21 cellular contexts compared by ENCODE assay signal in the genomic region with DNA sequence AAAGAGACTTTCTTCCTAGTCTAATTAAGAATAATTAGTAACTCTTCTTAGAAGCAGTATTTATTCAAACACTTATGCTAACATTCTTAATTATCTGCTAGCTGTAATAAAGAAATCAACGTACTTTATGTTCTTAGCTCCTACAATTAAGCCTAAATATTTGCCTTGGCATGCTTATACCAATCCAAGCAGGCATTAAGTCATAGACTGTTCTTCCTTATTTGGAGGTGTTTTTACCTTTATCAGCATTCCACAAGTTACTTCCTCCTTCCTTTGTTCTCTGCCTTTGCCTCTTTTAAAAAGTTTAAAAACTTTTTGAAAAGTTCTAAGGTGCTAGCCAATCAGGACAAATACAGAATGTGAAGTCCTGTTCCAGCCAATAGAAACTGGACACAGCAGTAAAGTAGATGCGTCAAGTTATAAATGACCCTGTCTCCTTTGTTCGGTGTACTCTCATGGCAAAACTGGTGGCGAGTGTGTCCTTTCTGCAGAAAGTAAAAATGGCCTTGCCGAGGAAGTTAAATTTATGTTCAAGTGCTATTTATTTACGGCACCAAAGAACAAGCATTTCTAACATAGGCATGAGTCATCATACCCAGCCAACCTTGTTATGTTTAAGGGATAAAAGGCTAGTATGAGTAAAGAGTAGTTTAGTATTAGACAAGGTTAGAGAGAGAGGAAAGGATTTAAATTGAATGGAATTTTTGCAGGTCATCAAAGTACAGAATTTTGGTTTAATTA. TPM values are rescaled to one million over a fixed set of nuclear protein-coding genes. Genes with fewer than 3 reads are reported as not detected.
DNase-seq lines count a peak whose midpoint lies in the region; ATAC-seq, FAIRE-seq and TF ChIP-seq lines count a peak whose summit lies in the region.
"Had no signal": no experiment of that assay in that cellular context is flagged by ENCODE, and none has a peak within 500 bp of the region (broad histone marks: within the 10 kb centered on the region; RNA-seq: fewer than 3 reads in every experiment).

No MANE protein-coding gene starts in this region.

- no TSS peak for BruUV-seq in K562 (replicated peaks; lab: Mats Ljungman, UMichigan)

- no peaks in the 10 kb centered on the region for H3K9me1 ChIP-seq in K562 (ENCODE audit: control insufficient read depth, insufficient read depth, low read length)

- intact Hi-C loops in K562 (cut with micrococcal nuclease), result no loop called here

- ATAC-seq in A549 (no peak), K562 (no peak), memory B cell (ENCODE audit: low read depth) (no peak)
- ATAC-seq: activated CD8-positive, alpha-beta T cell treated with anti-CD3 and anti-CD28 coated beads, Interleukin-2, amount 10 ng/mL, durations not matched to agents 7 days and 5 days had no signal

- no peak for TF ChIP-seq POLR2A in A549 (IDR thresholded peaks at IDR 0.05; ENCODE audit: low read length)
- TF ChIP-seq POLR2A in K562 (conservative IDR thresholded peaks at IDR 0.05), result no peak

- FAIRE-seq in A549 (lab: Jason Lieb, UNC) (peak; percentile 32), K562 (lab: Jason Lieb, UNC) (peak; percentile 55)

- no peaks in the 10 kb centered on the region for H4K20me1 ChIP-seq in K562 (replicated peaks; ENCODE audit: control insufficient read depth, insufficient read depth, low read length)

- DNase-seq in A549 (ENCODE audit: low read depth in 1 of 2, low spot score in 1 of 2) (no peak), Caki2 (ENCODE audit: low read depth) (peak; percentile 40), K562 (ENCODE audit: extremely low read depth in 1 of 4, low spot score in 3 of 4) (no peak), memory B cell (ENCODE audit: low spot score in 2 of 2) (no peak), iPS-NIHi7 (ENCODE audit: extremely low spot score) (no peak), inferior parietal cortex (ENCODE audit: extremely low spot score) (no peak)
- DNase-seq in stimulated activated CD4-positive, alpha-beta T cell treated with anti-CD3 and anti-CD28 coated beads, Interleukin-15, amount 100 ng/mL, for 24 hours, result no peak
- DNase-seq in activated CD8-positive, alpha-beta memory T cell treated with anti-CD3 and anti-CD28 coated beads for 24 hours, result no peak
- DNase-seq: activated CD8-positive, alpha-beta T cell treated with anti-CD3 and anti-CD28 coated beads, Interleukin-2, amount 10 ng/mL, durations not matched to agents 7 days and 5 days; activated gamma-delta T cell; BE2C; DND-41; heart right ventricle; KBM-7; kidney glomerular epithelial cell; NK-92 treated with Interleukin-12 subunit alpha and Interleukin-12 subunit beta, amount 100 ng/mL, for 24 hours; nucleus accumbens; RPMI8226; stimulated activated CD4-positive, alpha-beta T cell treated with anti-CD3 and anti-CD28 coated beads, Interleukin-4, amount 100 ng/mL, for 24 hours; stimulated activated CD8-positive, alpha-beta memory T cell treated with anti-CD3 and anti-CD28 coated beads, Interleukin-4, amount 100 ng/mL, for 48 hours had no signal

- H3K27ac ChIP-seq in A549 (no peak overlapping the region), K562 (ENCODE audit: extremely low read depth, low read depth, low read length) (no peak overlapping the region)

- TF ChIP-seq EP300 in A549 (IDR thresholded peaks at IDR 0.05) (no peak), K562 (IDR thresholded peaks at IDR 0.05; ENCODE audit: low read length) (no peak)

- H3K9me3 ChIP-seq in A549 (peaks cover 4% of the 10 kb centered on the region; the same call in 1 of the 3 replicates), K562 (replicated peaks; ENCODE audit: control insufficient read depth, insufficient read depth, low read depth, low read length) (no peaks in the 10 kb centered on the region)
- H3K9me3 ChIP-seq: BE2C, heart right ventricle had no signal

- peak overlapping the region; percentile 25 for H3K27ac Mint-ChIP-seq in memory B cell
- H3K27ac Mint-ChIP-seq: dendritic cell treated with granulocyte-macrophage colony-stimulating factor and Interleukin-4, amounts not matched to agents 40 ng/mL and 50 ng/mL, for 4 days had no signal

- peaks cover 71% of the 10 kb centered on the region for H3K36me3 ChIP-seq in K562 (ENCODE audit: control insufficient read depth, insufficient read depth, low read length)

- TF ChIP-seq CTCF in A549 (IDR thresholded peaks at IDR 0.05) (no peak), K562 (IDR thresholded peaks at IDR 0.05 in 2 of 3, conservative IDR thresholded peaks at IDR 0.05 in 1 of 3; ENCODE audit: insufficient read depth in 2 of 3, low read depth in 1 of 3, low read length in 3 of 3) (no peak)

- no peak for TF ChIP-seq RAD21 in A549 (conservative IDR thresholded peaks at IDR 0.05 in 1 of 2, IDR thresholded peaks at IDR 0.05 in 1 of 2)
- TF ChIP-seq RAD21 in K562 (CRISPR knock-in tag; conservative IDR thresholded peaks at IDR 0.05 in 1 of 2, IDR thresholded peaks at IDR 0.05 in 1 of 2), result no peak

- H3K4me2 ChIP-seq in A549 (no peak overlapping the region), K562 (ENCODE audit: insufficient read depth, low read length) (no peak overlapping the region)

- H3K27me3 ChIP-seq in K562 (ENCODE audit: control insufficient read depth in 2 of 2, insufficient read depth in 2 of 2, low read length in 2 of 2), result no peaks in the 10 kb centered on the region
- H3K27me3 ChIP-seq: BE2C, heart right ventricle had no signal

- no peaks in the 10 kb centered on the region for H3K9me3 Mint-ChIP-seq in memory B cell
- H3K9me3 Mint-ChIP-seq: dendritic cell treated with granulocyte-macrophage colony-stimulating factor and Interleukin-4, amounts not matched to agents 40 ng/mL and 50 ng/mL, for 4 days had no signal

- H3K9ac ChIP-seq in K562 (ENCODE audit: insufficient read depth in 1 of 2, low read depth in 2 of 2, low read length in 2 of 2), result no peak overlapping the region

- CTCF ChIA-PET in A549 (lab: Yijun Ruan, JAX) (interaction anchor here (0.6 to 1.9 kb wide), 5 partner anchors 12 to 962 kb away, joined by 3 to 5 read pairs (median 3); no protein-coding TSS in a partner anchor), K562 (lab: Yijun Ruan, JAX; ENCODE audit: low intra/inter-chr PET ratio) (no interaction called here)

- H3K4me3 Mint-ChIP-seq in memory B cell, result no peak overlapping the region
- H3K4me3 Mint-ChIP-seq: activated CD8-positive, alpha-beta T cell treated with anti-CD3 and anti-CD28 coated beads, Interleukin-2, amount 10 ng/mL, durations not matched to agents 7 days and 5 days; dendritic cell treated with granulocyte-macrophage colony-stimulating factor and Interleukin-4, amounts not matched to agents 40 ng/mL and 50 ng/mL, for 4 days had no signal

- H3K4me3 ChIP-seq in A549, result no peak overlapping the region
- H3K4me3 ChIP-seq in K562, result no peak overlapping the region
- H3K4me3 ChIP-seq: heart right ventricle had no signal

- H3K79me2 ChIP-seq in K562 (ENCODE audit: control insufficient read depth, insufficient read depth, low read length), result peaks cover 34% of the 10 kb centered on the region

- peaks cover 22% of the 10 kb centered on the region for H3K36me3 Mint-ChIP-seq in memory B cell

- H3K4me1 ChIP-seq in A549 (no peaks in the 10 kb centered on the region), K562 (replicated peaks in 1 of 2; ENCODE audit: control insufficient read depth in 2 of 2, insufficient read depth in 2 of 2, low read length in 2 of 2) (no peaks in the 10 kb centered on the region)
- H3K4me1 ChIP-seq: BE2C had no signal

- no peaks in the 10 kb centered on the region for H3K27me3 Mint-ChIP-seq in memory B cell
- H3K27me3 Mint-ChIP-seq: dendritic cell treated with granulocyte-macrophage colony-stimulating factor and Interleukin-4, amounts not matched to agents 40 ng/mL and 50 ng/mL, for 4 days had no signal

- peaks cover 9% of the 10 kb centered on the region for H3K4me1 Mint-ChIP-seq in memory B cell

- POLR2A ChIA-PET in A549 (lab: Yijun Ruan, JAX), result no interaction called here
- POLR2A ChIA-PET in K562 (lab: Yijun Ruan, JAX), result no interaction called here

- WGBS in A549 (ENCODE audit: missing lambda C conversion rate), result 93% methylated on average over 6 of the region's 6 CpGs
- WGBS in K562 (ENCODE audit: insufficient coverage, low coverage, missing lambda C conversion rate), result 95% methylated on average over 6 of the region's 6 CpGs

- no peak overlapping the region for H2AFZ ChIP-seq in K562 (ENCODE audit: low read depth, low read length)

- in situ Hi-C loops in Caki2 (cut with HindIII; ENCODE audit: low pct_unique_long_range_greater_than_20kb, low sequenced_read_pairs), result no loop called here
- in situ Hi-C loops in K562 (cut with MboI), result no loop called here

TF ChIP-seq in A549, 52 proteins besides CTCF, POLR2A, EP300 and RAD21 (continues in another document):
- TF ChIP-seq FOSL2 (IDR thresholded peaks at IDR 0.05), result no peak
- TF ChIP-seq FOSL2 (CRISPR knock-in tag; IDR thresholded peaks at IDR 0.05), result peak; percentile 71

TF ChIP-seq in K562, 482 proteins besides CTCF, POLR2A, EP300 and RAD21 (continues in another document):
- TF ChIP-seq EGR1 (conservative IDR thresholded peaks at IDR 0.05) (no peak), NFXL1 (CRISPR knock-in tag; IDR thresholded peaks at IDR 0.05) (no peak)

RNA-seq across cellular contexts. Expression of a gene that starts 58.6 kb away (rescaled TPM):
- polyA plus RNA-seq in A549 (2011; rRNA removed) (58.3 and 86.0 TPM in 2 replicates), A549 (2017; fragmentation: RNase III; extraction: RNeasy Plus Mini Kit Qiagen cat#74134 plus additional on column Dnase treatment) (31.0 to 33.7 TPM (median 32.8 TPM) in 3 replicates), K562 (2011; rRNA removed) (67.3 and 85.2 TPM in 2 replicates), K562 (2014; fragmentation: Illumina TruSeq; extraction: Trizol) (70.2 and 85.7 TPM in 2 replicates), K562 (2014; fragmentation: Nextera tagmentation; extraction: Ambion mirVana) (10 to 100 TPM; 31.0 to 40.7 TPM), K562 (2014; rRNA removed) (55.2 and 64.0 TPM in 2 replicates)
- 10.4 and 11.9 TPM in 2 replicates for polyA plus RNA-seq in A549 (2012; cell fraction: cytosol; rRNA removed)
- 5.9 and 10.2 TPM in 2 replicates for polyA plus RNA-seq in A549 (2012; cell fraction: nucleus; rRNA removed)
- 14.7 and 14.8 TPM in 2 replicates for polyA minus RNA-seq in A549 (2011; rRNA and poly(A)+ RNA removed)
- total RNA-seq in Caki2 (2014; rRNA removed; shearing (Covaris generic); ENCODE audit: low replicate concordance), result 42.8 and 55.1 TPM in 2 replicates
- total RNA-seq in K562 (2011; cell fraction: chromatin; rRNA removed; ENCODE audit: low replicate concordance), result 38.9 and 193 TPM in 2 replicates
- 20.5 and 30.5 TPM in 2 replicates for total RNA-seq in K562 (2011; cell fraction: nucleolus; rRNA removed)
- 55.7 and 82.8 TPM in 2 replicates for total RNA-seq in K562 (2011; cell fraction: nucleoplasm; rRNA removed)
- total RNA-seq in K562 (2014; rRNA removed) (61.7 and 66.2 TPM in 2 replicates), K562 (2014; rRNA removed; fragmentation: Illumina TruSeq; extraction: Trizol) (109 and 122 TPM in 2 replicates), K562 (2015; rRNA removed; fragmentation: Illumina TruSeq; extraction: Trizol) (89.1 and 97.0 TPM in 2 replicates), K562 (2021) (67.8 and 68.4 TPM in 2 replicates)
- 6.1 and 19.2 TPM in 2 replicates for polyA plus RNA-seq in K562 (2011; cell fraction: cytosol; rRNA removed)
- polyA plus RNA-seq in K562 (2011; cell fraction: nucleus; rRNA removed), result 22.7 and 36.5 TPM in 2 replicates
- polyA plus RNA-seq in K562 (2012), result 51.9 and 53.1 TPM in 2 replicates
- polyA minus RNA-seq in K562 (2011; rRNA and poly(A)+ RNA removed), result 94.7 and 107 TPM in 2 replicates
- 21.1 and 29.6 TPM in 2 replicates for polyA minus RNA-seq in K562 (2011; cell fraction: cytosol; rRNA and poly(A)+ RNA removed)
- 26.1 and 57.8 TPM in 2 replicates for polyA minus RNA-seq in K562 (2011; cell fraction: nucleus; rRNA and poly(A)+ RNA removed)
